ENCODE assay signal across 20 cellular contexts in the genomic region with DNA sequence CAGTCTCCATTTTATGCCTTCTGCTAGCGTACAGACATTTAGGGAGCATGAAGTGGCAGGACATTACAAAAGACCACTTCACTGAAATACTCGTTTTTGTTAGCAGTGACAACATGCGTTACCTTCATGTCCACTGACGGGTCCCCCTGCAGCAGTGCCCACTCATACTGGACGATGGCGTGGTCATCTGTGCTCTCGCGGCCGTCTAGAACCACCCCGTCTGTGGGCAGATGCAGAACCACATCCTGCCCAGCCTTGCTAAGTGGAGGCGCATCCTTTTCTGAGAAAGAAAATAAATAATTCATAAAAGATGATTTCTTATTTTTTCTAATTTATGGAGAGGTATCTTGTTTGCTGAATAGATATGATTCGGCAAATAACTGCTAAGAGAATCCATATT. TPM values are rescaled to one million over a fixed set of nuclear protein-coding genes. Genes with fewer than 3 reads are reported as not detected.
DNase-seq lines count a peak whose midpoint lies in the region; ATAC-seq, FAIRE-seq and TF ChIP-seq lines count a peak whose summit lies in the region.
"Had no signal": no experiment of that assay in that cellular context is flagged by ENCODE, and none has a peak within 500 bp of the region (broad histone marks: within the 10 kb centered on the region; RNA-seq: fewer than 3 reads in every experiment).

No MANE protein-coding gene starts in this region.

- SMC1A ChIA-PET in GM12878 (lab: Charles Lee; ENCODE audit: uncharacterized antibody, unreplicated experiment) = no interaction called here

- H3K4me1 ChIP-seq in GM12878 (ENCODE audit: control insufficient read depth, insufficient read depth, low read length) (peaks cover 7% of the 10 kb centered on the region), mesodermal cell (ENCODE audit: control insufficient read depth, insufficient read depth, low read length, poor library complexity, severe bottlenecking) (peaks cover 69% of the 10 kb centered on the region), kidney (ENCODE audit: control insufficient read depth in 1 of 2, insufficient read depth in 1 of 2, low read depth in 1 of 2, low read length in 2 of 2) (peaks cover 0 to 2% of the 10 kb centered on the region in 2 donors)
- H3K4me1 ChIP-seq: ascending aorta had no signal

- H3K9ac ChIP-seq in GM12878 (ENCODE audit: control insufficient read depth, insufficient read depth, low read length) (no peak overlapping the region), kidney (ENCODE audit: low read length in 2 of 2) (no peak overlapping the region)
- H3K9ac ChIP-seq: SK-N-SH had no signal

- FAIRE-seq in GM12878 (lab: Jason Lieb, UNC) (no peak), kidney (lab: Jason Lieb, UNC) (no peak)

- CTCF ChIA-PET in GM12878 (lab: Yijun Ruan, JAX) = no interaction called here

- no peak overlapping the region for H3K4me2 ChIP-seq in GM12878 (ENCODE audit: control insufficient read depth, insufficient read depth)
- H3K4me2 ChIP-seq: hepatocyte had no signal

- H3K79me2 ChIP-seq in GM12878 (ENCODE audit: control insufficient read depth, insufficient read depth, low read length) = no peaks in the 10 kb centered on the region

- in situ Hi-C loops in GM12878 (cut with MboI) = no loop called here

- 11% methylated on average over 12 of the region's 12 CpGs for WGBS in GM12878 (ENCODE audit: insufficient coverage, insufficient replicate concordance, low lambda C conversion rate, missing lambda C conversion rate)
- WGBS in mesodermal cell (ENCODE audit: insufficient coverage in 2 of 2), 2 experiments = 97% methylated on average over 6 to 9 of the region's 12 CpGs

- TF ChIP-seq CTCF in GM12878 (IDR thresholded peaks at IDR 0.05 in 2 of 3, conservative IDR thresholded peaks at IDR 0.05 in 1 of 3; ENCODE audit: control insufficient read depth in 2 of 3, extremely low read depth in 1 of 3, insufficient read depth in 1 of 3, low read depth in 3 of 3, low read length in 3 of 3) = no peak
- no peak for TF ChIP-seq CTCF in kidney (IDR thresholded peaks at IDR 0.05; ENCODE audit: borderline replicate concordance, extremely low read depth, insufficient read depth)

- intact Hi-C loops in GM12878 (cut with micrococcal nuclease; ENCODE audit: unreplicated experiment) (no loop called here), kidney (cut with DNase I) (no loop called here)

- H3K9me3 ChIP-seq in GM12878 (replicated peaks; ENCODE audit: control insufficient read depth, insufficient read depth, low read length) = no peaks in the 10 kb centered on the region
- no peaks in the 10 kb centered on the region for H3K9me3 ChIP-seq in mesodermal cell (ENCODE audit: control insufficient read depth, low read length)
- no peaks in the 10 kb centered on the region for H3K9me3 ChIP-seq in kidney (ENCODE audit: control insufficient read depth in 1 of 2, low read length in 2 of 2)
- H3K9me3 ChIP-seq: ascending aorta, Peyer's patch, SK-N-SH, transverse colon had no signal

- no peak for TF ChIP-seq POLR2A in GM12878 (IDR thresholded peaks at IDR 0.05; ENCODE audit: low read depth, low read length)

- no peak for TF ChIP-seq EP300 in GM12878 (IDR thresholded peaks at IDR 0.05; ENCODE audit: borderline replicate concordance in 1 of 2, control insufficient read depth in 1 of 2, low read depth in 2 of 2, low read length in 2 of 2)

- no peaks in the 10 kb centered on the region for H4K20me1 ChIP-seq in GM12878 (ENCODE audit: control insufficient read depth, insufficient read depth)

- H3K27me3 ChIP-seq in GM12878 (replicated peaks in 1 of 2; ENCODE audit: control insufficient read depth in 2 of 2, insufficient read depth in 2 of 2, low read length in 1 of 2) = no peaks in the 10 kb centered on the region; a peak in 2 of 4 replicates
- H3K27me3 ChIP-seq: ascending aorta, hepatocyte, Peyer's patch, transverse colon had no signal

- H3K27ac ChIP-seq in GM12878 (ENCODE audit: control insufficient read depth, insufficient read depth) = no peak overlapping the region
- H3K27ac ChIP-seq in mesodermal cell (ENCODE audit: low read depth, low read length, severe bottlenecking) = no peak overlapping the region
- no peak overlapping the region for H3K27ac ChIP-seq in kidney (ENCODE audit: low read depth in 2 of 2, low read length in 2 of 2)
- H3K27ac ChIP-seq: ascending aorta, Peyer's patch, transverse colon had no signal

- no peaks in the 10 kb centered on the region for H3K36me3 ChIP-seq in GM12878 (ENCODE audit: control insufficient read depth in 2 of 2, insufficient read depth in 2 of 2, low read length in 1 of 2)
- H3K36me3 ChIP-seq in mesodermal cell (ENCODE audit: control insufficient read depth, insufficient read depth, low read length) = peaks cover 24% of the 10 kb centered on the region
- peaks cover 0 to 4% of the 10 kb centered on the region in 2 donors for H3K36me3 ChIP-seq in kidney (ENCODE audit: control insufficient read depth in 1 of 2, insufficient read depth in 2 of 2, low read length in 2 of 2)
- H3K36me3 ChIP-seq: ascending aorta, Peyer's patch, transverse colon had no signal

- POLR2A ChIA-PET in GM12878 (lab: Charles Lee) = no interaction called here

- DNase-seq in A172 (ENCODE audit: low spot score) (peak; percentile 26), Daoy (ENCODE audit: low read depth) (peak; percentile 51), GM12878 (ENCODE audit: low read depth, low spot score) (no peak), kidney (no peak)
- DNase-seq: activated CD4-positive, CD25-positive, alpha-beta regulatory T cell treated with anti-CD3 and anti-CD28 coated beads, Interleukin-2, amount 50 U/mL, for 72 hours; activated naive CD4-positive, alpha-beta T cell; effector memory CD8-positive, alpha-beta T cell; NCI-H774; SK-N-SH; stimulated activated CD4-positive, alpha-beta T cell treated with anti-CD3 and anti-CD28 coated beads, Interleukin-15, amount 100 ng/mL, for 24 hours; stimulated activated naive B cell treated with anti-CD40 and anti-IgM and Interleukin-4, amounts not matched to agents 10 μg/mL and 1 μg/mL and 100 μg/mL, for 72 hours; T1000; transverse colon had no signal

- no peak for TF ChIP-seq RAD21 in GM12878 (IDR thresholded peaks at IDR 0.05; ENCODE audit: insufficient read depth, low read depth, low read length)

- no peak overlapping the region for H3K4me3 ChIP-seq in GM12878
- peak overlapping the region; percentile 6 for H3K4me3 ChIP-seq in mesodermal cell (ENCODE audit: extremely low read depth, insufficient read depth, low read length, poor library complexity, severe bottlenecking)
- no peak overlapping the region for H3K4me3 ChIP-seq in kidney (ENCODE audit: low read length in 2 of 2)
- H3K4me3 ChIP-seq: ascending aorta, hepatocyte, Peyer's patch, transverse colon had no signal

- RAD21 ChIA-PET in GM12878 (lab: Charles Lee; ENCODE audit: unreplicated experiment) = no interaction called here

- peak; percentile 52; the same call in 2 of the 3 replicates for ATAC-seq in GM12878
- no peak for ATAC-seq in HG03097 (IDR thresholded peaks at IDR 0.05; ENCODE audit: low FRiP score, unreplicated experiment)
- no peak for ATAC-seq in GM18870 (IDR thresholded peaks at IDR 0.05; ENCODE audit: unreplicated experiment)
- no peak for ATAC-seq in HG02623 (IDR thresholded peaks at IDR 0.05; ENCODE audit: unreplicated experiment)

- no peak overlapping the region for H2AFZ ChIP-seq in GM12878 (ENCODE audit: control insufficient read depth, low read depth, low read length)
- H2AFZ ChIP-seq: hepatocyte had no signal

- no TSS peak for BruUV-seq in GM12878 (replicated peaks; lab: Mats Ljungman, UMichigan)

RNA-seq across cellular contexts. Expression of a gene that starts 11.3 kb away (rescaled TPM):
- total RNA-seq in A172 (2014; rRNA removed; shearing (Covaris generic)) = 43.4 and 43.9 TPM in 2 replicates
- 60.6 and 73.0 TPM in 2 replicates for total RNA-seq in Daoy (2014; rRNA removed; shearing (Covaris generic))
- 0.10 TPM in 1 of 2 replicates, not detected in the other for total RNA-seq in GM12878 (2013; cell fraction: nucleolus; rRNA removed)
- total RNA-seq in GM12878 (2014; rRNA removed) = under 0.01 TPM in 1 of 2 replicates, not detected in the other
- total RNA-seq in GM12878 (2014; rRNA removed; fragmentation: Illumina TruSeq; extraction: Trizol) = not detected in 2 replicates
- 0.05 and 0.23 TPM in 2 replicates for total RNA-seq in GM12878 (2021)
- polyA plus RNA-seq in GM12878 (2011; ENCODE audit: low read depth) = not detected
- not detected in 2 replicates for polyA plus RNA-seq in GM12878 (2011; rRNA removed)
- not detected in 2 replicates for polyA plus RNA-seq in GM12878 (2011; cell fraction: cytosol; rRNA removed)
- polyA plus RNA-seq in GM12878 (2011; cell fraction: nucleus; rRNA removed) = not detected in 2 replicates
- 0.04 TPM in 2 replicates for polyA plus RNA-seq in GM12878 (2012)
- polyA plus RNA-seq in GM12878 (2014; fragmentation: Illumina TruSeq; extraction: Trizol) = 0.01 TPM in 1 of 2 replicates, not detected in the other
- under 1 TPM in 1 of 2 experiments, not detected in 1; 0.04 TPM for polyA plus RNA-seq in GM12878 (2014; fragmentation: Nextera tagmentation; extraction: Ambion mirVana)
- polyA plus RNA-seq in GM12878 (2014; rRNA removed) = not detected in 2 replicates
- polyA plus RNA-seq in GM12878 (2016; fragmentation: Nextera tagmentation; extraction: Ambion mirVana) = not detected
- not detected in 2 replicates for polyA minus RNA-seq in GM12878 (2011; rRNA and poly(A)+ RNA removed)
- polyA minus RNA-seq in GM12878 (2011; cell fraction: cytosol; rRNA and poly(A)+ RNA removed) = 0.40 and 0.94 TPM in 2 replicates
- polyA minus RNA-seq in GM12878 (2011; cell fraction: nucleus; rRNA and poly(A)+ RNA removed) = 0.12 TPM in 1 of 2 replicates, not detected in the other
- 51.1 TPM for polyA plus RNA-seq in mesodermal cell (2013, experiment 1 of 2)
- 64.7 TPM for polyA plus RNA-seq in mesodermal cell (2013, experiment 2 of 2)
- 34.0 TPM for total RNA-seq in kidney
- polyA plus RNA-seq in kidney (ENCODE audit: insufficient read depth, low read depth, low replicate concordance) = 22.1 TPM

RNA-seq across cellular contexts. Expression of a gene that starts 45.0 kb away (rescaled TPM):
- 0.22 and 1.0 TPM in 2 replicates for total RNA-seq in A172 (2014; rRNA removed; shearing (Covaris generic))
- total RNA-seq in Daoy (2014; rRNA removed; shearing (Covaris generic)) = 1.4 and 4.1 TPM in 2 replicates
- total RNA-seq in GM12878 (2013; cell fraction: nucleolus; rRNA removed) = not detected in 2 replicates
- total RNA-seq in GM12878 (2014; rRNA removed) (not detected in 2 replicates), GM12878 (2014; rRNA removed; fragmentation: Illumina TruSeq; extraction: Trizol) (not detected in 2 replicates), GM12878 (2021) (not detected in 2 replicates), kidney (1.0 TPM)
- not detected for polyA plus RNA-seq in GM12878 (2011; ENCODE audit: low read depth)
- polyA plus RNA-seq in GM12878 (2011; rRNA removed) (not detected in 2 replicates), GM12878 (2014; fragmentation: Illumina TruSeq; extraction: Trizol) (not detected in 2 replicates), GM12878 (2014; fragmentation: Nextera tagmentation; extraction: Ambion mirVana) (not detected), GM12878 (2014; rRNA removed) (0.10 TPM in 1 of 2 replicates, not detected in the other), GM12878 (2016; fragmentation: Nextera tagmentation; extraction: Ambion mirVana) (not detected), kidney (ENCODE audit: insufficient read depth, low read depth, low replicate concordance) (3.1 TPM)
- polyA plus RNA-seq in GM12878 (2011; cell fraction: cytosol; rRNA removed) = not detected in 2 replicates
- not detected in 2 replicates for polyA plus RNA-seq in GM12878 (2011; cell fraction: nucleus; rRNA removed)
- not detected in 2 replicates for polyA plus RNA-seq in GM12878 (2012)
- polyA minus RNA-seq in GM12878 (2011; rRNA and poly(A)+ RNA removed) = not detected in 2 replicates
- 0.67 TPM in 1 of 2 replicates, not detected in the other for polyA minus RNA-seq in GM12878 (2011; cell fraction: cytosol; rRNA and poly(A)+ RNA removed)
- polyA minus RNA-seq in GM12878 (2011; cell fraction: nucleus; rRNA and poly(A)+ RNA removed) = not detected in 2 replicates
- not detected for polyA plus RNA-seq in mesodermal cell (2013, experiment 1 of 2)
- polyA plus RNA-seq in mesodermal cell (2013, experiment 2 of 2) = not detected
- total RNA-seq: ascending aorta, hepatocyte, Peyer's patch, transverse colon had no signal
- polyA plus RNA-seq: hepatocyte had no signal

Comparison
In these comparisons a context has a peak if more than half of its experiments do, and no peak if none do; other contexts are left out.
1. DNase-seq: peak in A172 (single experiment) and Daoy (single experiment); none in GM12878 (single experiment) and kidney (single experiment).
2. RNA of a gene that starts 11.3 kb away (total RNA-seq): 60.6 to 73.0 TPM in Daoy, 43.4 to 43.9 TPM in A172 and 34.0 TPM in kidney (single experiment); under 0.01 to 0.23 TPM in GM12878; every median in the first group is over 10 times any median in the second.